ENCODE assay signal across 21 cellular contexts in genomic region chr11:14687943-14688627, GRCh38. TPM values are rescaled to one million over a fixed set of nuclear protein-coding genes. Genes with fewer than 3 reads are reported as not detected.
DNase-seq lines count a peak whose midpoint lies in the region; TF ChIP-seq lines count a peak whose summit lies in the region.
"Had no signal": no experiment of that assay in that cellular context is flagged by ENCODE, and none has a peak within 500 bp of the region (broad histone marks: within the 10 kb centered on the region; RNA-seq: fewer than 3 reads in every experiment).

No MANE protein-coding gene starts in this region.

- H3K4me3 ChIP-seq in fibroblast of pulmonary artery (replicated peaks; ENCODE audit: low read depth, low read length) (no peak overlapping the region), transverse colon (no peak overlapping the region), uterus (no peak overlapping the region)
- H3K4me3 ChIP-seq: colonic mucosa, GM23338, prostate gland, smooth muscle cell, tibial nerve had no signal

- H3K36me3 ChIP-seq in transverse colon, result no peaks in the 10 kb centered on the region
- H3K36me3 ChIP-seq in uterus, result no peaks in the 10 kb centered on the region
- H3K36me3 ChIP-seq: colonic mucosa, prostate gland, tibial nerve, WERI-Rb-1 had no signal

- TF ChIP-seq POLR2A in transverse colon (IDR thresholded peaks at IDR 0.05) (no peak), uterus (IDR thresholded peaks at IDR 0.05) (no peak)

- H3K27ac ChIP-seq in transverse colon (no peak overlapping the region), uterus (no peak overlapping the region)
- H3K27ac ChIP-seq: colonic mucosa, HL-60, prostate gland, tibial nerve, WERI-Rb-1 had no signal

- DNase-seq in NCI-H2107 treated with DMSO at 0.1 percent for 48 hours (lab: John Stamatoyannopoulos, UW; ENCODE audit: unreplicated experiment) (peak; percentile 27), NCI-H2107 (lab: John Stamatoyannopoulos, UW) (no peak), COLO829 (ENCODE audit: low spot score) (peak; percentile 52), NCI-H510A treated with DMSO at 0.1 percent for 48 hours (lab: John Stamatoyannopoulos, UW) (peak; percentile 64), fibroblast of pulmonary artery (ENCODE audit: low read depth) (peak; percentile 1), transverse colon (no peak), NCI-H446 treated with DMSO at 0.1 percent for 48 hours (lab: John Stamatoyannopoulos, UW) (no peak), uterus (no peak)
- DNase-seq: activated effector memory CD4-positive, alpha-beta T cell treated with anti-CD3 and anti-CD28 coated beads, Interleukin-2, amount 50 U/mL, for 16 hours; colonic mucosa; KBM-7; natural killer cell; NCI-H1105 treated with DMSO at 0.1 percent for 48 hours; NCI-H526; WERI-Rb-1 had no signal

- TF ChIP-seq EP300 in transverse colon (IDR thresholded peaks at IDR 0.05; ENCODE audit: low read depth), result no peak

- 71 to 75% methylated on average over 2 of the region's 2 CpGs for WGBS in transverse colon (ENCODE audit: low coverage in 1 of 2), 2 donors

- intact Hi-C loops in transverse colon (cut with DNase I; ENCODE audit: low total_unique reads) (no loop called here), uterus (cut with DNase I; ENCODE audit: low total_unique reads) (no loop called here)

- TF ChIP-seq CTCF in fibroblast of pulmonary artery (IDR thresholded peaks at IDR 0.05; ENCODE audit: low read length, missing control alignments) (no peak), transverse colon (IDR thresholded peaks at IDR 0.05) (no peak), uterus (IDR thresholded peaks at IDR 0.05) (no peak)

- no peaks in the 10 kb centered on the region for H3K4me1 ChIP-seq in transverse colon
- no peaks in the 10 kb centered on the region for H3K4me1 ChIP-seq in uterus
- H3K4me1 ChIP-seq: colonic mucosa, prostate gland, tibial nerve had no signal

- H3K27me3 ChIP-seq in transverse colon (no peaks in the 10 kb centered on the region), uterus (no peaks in the 10 kb centered on the region)
- H3K27me3 ChIP-seq: colonic mucosa, tibial nerve had no signal

- in situ Hi-C loops in transverse colon (cut with MboI; ENCODE audit: low pct_ligation_motif_present in 1 of 4, low pct_unique_long_range_greater_than_20kb in 1 of 4, low sequenced_read_pairs in 3 of 4), result no loop called here

- H3K9me3 ChIP-seq in transverse colon (peaks cover 3 to 6% of the 10 kb centered on the region in 2 donors), uterus (no peaks in the 10 kb centered on the region)
- H3K9me3 ChIP-seq: colonic mucosa, prostate gland had no signal

RNA-seq across cellular contexts. Expression of gene PDE3B, which starts 44.5 kb away (rescaled TPM):
- total RNA-seq in transverse colon (10 to 100 TPM; 48.1 to 91.1 (median 66.1) TPM), uterus (10 to 100 TPM in 1 of 4 donors, 1 to 10 TPM in 3; 1.5 to 10.8 (median 3.9) TPM)
- total RNA-seq: RPMI7951 had no signal

Comparison
In these comparisons a context has a peak if more than half of its experiments do, and no peak if none do; other contexts are left out.
1. DNase-seq: peak in NCI-H2107 treated with DMSO at 0.1 percent for 48 hours (single experiment), COLO829 (single experiment), NCI-H510A treated with DMSO at 0.1 percent for 48 hours (single experiment) and fibroblast of pulmonary artery (single experiment); none in NCI-H2107 (single experiment), transverse colon (single experiment), NCI-H446 treated with DMSO at 0.1 percent for 48 hours (single experiment) and uterus (0 of 2).
2. RNA of gene PDE3B, which starts 44.5 kb away (total RNA-seq): 48.1 to 91.1 TPM in transverse colon; 1.5 to 10.8 TPM in uterus; every median in the first group is over 4 times any median in the second.